In the genomic region with DNA sequence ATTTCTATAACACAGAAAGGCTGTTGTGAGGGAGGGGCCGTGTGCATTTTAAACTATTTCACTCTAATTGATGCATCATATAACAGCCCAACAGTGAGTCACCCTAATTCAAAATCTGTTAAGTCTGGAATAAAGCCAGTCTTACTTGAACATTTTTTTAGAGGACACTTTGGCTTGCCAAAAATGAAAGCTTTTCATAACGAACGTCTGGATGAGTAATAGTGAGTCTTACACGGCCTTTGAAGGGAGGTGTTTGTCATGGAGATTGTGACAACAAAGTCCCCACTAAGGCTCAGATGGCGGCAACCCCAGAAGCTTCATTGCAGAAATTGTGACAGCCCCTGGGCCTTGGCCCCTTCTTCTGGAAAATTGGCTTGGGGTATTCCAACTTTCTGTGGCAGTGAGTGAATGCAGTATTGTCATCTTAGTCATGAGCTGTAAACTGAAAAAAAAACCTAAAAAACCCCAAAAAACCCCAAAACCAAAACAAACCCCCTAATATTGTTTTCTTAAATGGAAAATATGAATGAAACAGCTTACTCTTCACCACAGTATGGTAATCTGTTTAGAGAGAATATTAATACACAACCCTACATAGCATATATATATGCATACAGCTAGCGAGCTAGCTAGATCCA, we compare ENCODE assay signal across 10 cellular contexts.
DNase-seq lines count a peak whose midpoint lies in the region; ATAC-seq, FAIRE-seq and TF ChIP-seq lines count a peak whose summit lies in the region.
"Had no signal": no experiment of that assay in that cellular context is flagged by ENCODE, and none has a peak within 500 bp of the region (broad histone marks: within the 10 kb centered on the region; RNA-seq: fewer than 3 reads in every experiment).

No MANE protein-coding gene starts in this region.

- DNase-seq in A549 (ENCODE audit: low read depth in 1 of 2, low spot score in 1 of 2) (peak; percentile 50 to 67), SJSA1 (ENCODE audit: low read depth in 1 of 2, low spot score in 2 of 2) (peak; percentile 87 to 94), hepatocyte (ENCODE audit: low spot score) (peak; percentile 25), NCI-H2196 treated with DMSO at 0.1 percent for 48 hours (lab: John Stamatoyannopoulos, UW; ENCODE audit: unreplicated experiment) (no peak)
- peak; percentile 69 to 76 for DNase-seq in stimulated activated CD4-positive, alpha-beta T cell treated with anti-CD3 and anti-CD28 coated beads, Interleukin-1b, Interleukin-23, amount 100 ng/mL, for 4 hours (ENCODE audit: low read depth in 2 of 2)

- no peak for TF ChIP-seq EP300 in A549 (IDR thresholded peaks at IDR 0.05)

- H3K9me2 ChIP-seq in hepatocyte (replicated peaks; ENCODE audit: insufficient read depth), result no peaks in the 10 kb centered on the region

- peaks cover 30% of the 10 kb centered on the region for H3K36me3 ChIP-seq in SJSA1
- H3K36me3 ChIP-seq in hepatocyte (replicated peaks; ENCODE audit: insufficient read depth, low read depth), result no peaks in the 10 kb centered on the region
- H3K36me3 ChIP-seq: ovary had no signal

- no peaks in the 10 kb centered on the region for H3K79me2 ChIP-seq in hepatocyte

- H3K27me3 Mint-ChIP-seq in activated naive CD8-positive, alpha-beta T cell, result no peaks in the 10 kb centered on the region

- TF ChIP-seq CTCF in A549 (IDR thresholded peaks at IDR 0.05) (no peak), hepatocyte (IDR thresholded peaks at IDR 0.05; ENCODE audit: poor library complexity) (no peak)

- no peak overlapping the region for H2AFZ ChIP-seq in hepatocyte

- no peaks in the 10 kb centered on the region for H3K9me3 Mint-ChIP-seq in activated naive CD8-positive, alpha-beta T cell (ENCODE audit: low read depth)

- H3K4me2 ChIP-seq in A549 (peak overlapping the region; percentile 52), hepatocyte (peak overlapping the region; percentile 13)

- H3K4me1 Mint-ChIP-seq in activated naive CD8-positive, alpha-beta T cell (ENCODE audit: low read depth), result peaks cover 32% of the 10 kb centered on the region

- H3K27me3 ChIP-seq in SJSA1 (replicated peaks) (no peaks in the 10 kb centered on the region), hepatocyte (no peaks in the 10 kb centered on the region)
- H3K27me3 ChIP-seq: ovary had no signal

- 11% methylated on average over 6 of the region's 6 CpGs for WGBS in A549 (ENCODE audit: missing lambda C conversion rate)
- WGBS in hepatocyte (ENCODE audit: low lambda C conversion rate, missing lambda C conversion rate), result 61% methylated on average over 6 of the region's 6 CpGs

- H3K36me3 Mint-ChIP-seq in activated naive CD8-positive, alpha-beta T cell, result no peaks in the 10 kb centered on the region

- ATAC-seq in A549 (peak; percentile 70 to 75; a peak in 5 of 6 replicates), GM19025 (IDR thresholded peaks at IDR 0.05; ENCODE audit: low read depth, unreplicated experiment) (peak; percentile 72), HG03135 (IDR thresholded peaks at IDR 0.05; ENCODE audit: unreplicated experiment) (peak; percentile 79)

- TF ChIP-seq RAD21 in A549 (conservative IDR thresholded peaks at IDR 0.05 in 1 of 2, IDR thresholded peaks at IDR 0.05 in 1 of 2), result no peak

- H4K20me1 ChIP-seq in hepatocyte (ENCODE audit: insufficient read depth, poor library complexity, severe bottlenecking), result no peaks in the 10 kb centered on the region

- FAIRE-seq in A549 (lab: Jason Lieb, UNC), result no peak
- FAIRE-seq: G401.6 had no signal

- CTCF ChIA-PET in A549 (lab: Yijun Ruan, JAX), result interaction anchor here (0.7 to 4.5 kb wide), 6 partner anchors 8 to 303 kb away, joined by 3 to 55 read pairs (median 3); no protein-coding TSS in a partner anchor

- H3K9me3 ChIP-seq in A549, result no peaks in the 10 kb centered on the region
- no peaks in the 10 kb centered on the region for H3K9me3 ChIP-seq in SJSA1 (replicated peaks)
- no peaks in the 10 kb centered on the region for H3K9me3 ChIP-seq in hepatocyte (ENCODE audit: low read depth)
- H3K9me3 ChIP-seq: ovary had no signal

- POLR2A ChIA-PET in A549 (lab: Yijun Ruan, JAX), result no interaction called here

- H3K4me3 ChIP-seq in A549 (no peak overlapping the region), SJSA1 (peak overlapping the region; percentile 13), hepatocyte (no peak overlapping the region)
- H3K4me3 ChIP-seq: ovary had no signal

- H3K4me1 ChIP-seq in A549 (peaks cover 29% of the 10 kb centered on the region), SJSA1 (replicated peaks) (peaks cover 43% of the 10 kb centered on the region), hepatocyte (ENCODE audit: insufficient read depth) (no peaks in the 10 kb centered on the region)

- peak overlapping the region; percentile 95 for H3K27ac Mint-ChIP-seq in activated naive CD8-positive, alpha-beta T cell

- H3K4me3 Mint-ChIP-seq in activated naive CD8-positive, alpha-beta T cell, result peak overlapping the region; percentile 66

- H3K27ac ChIP-seq in A549 (peak overlapping the region in 1 of 2 experiments; percentile 3; a peak in 1 of 6 replicates), SJSA1 (peak overlapping the region; percentile 96), hepatocyte (peak overlapping the region; percentile 6)
- H3K27ac ChIP-seq: ovary had no signal

- no peak for TF ChIP-seq POLR2A in A549 (IDR thresholded peaks at IDR 0.05; ENCODE audit: low read length)

TF ChIP-seq in A549, 52 proteins besides CTCF, POLR2A, EP300 and RAD21:
- peak; percentile 78 for TF ChIP-seq JUNB (IDR thresholded peaks at IDR 0.05)
- peak; percentile 64; the same call in 1 of the 2 replicates for TF ChIP-seq FOSL2 (IDR thresholded peaks at IDR 0.05)
- TF ChIP-seq FOSL2 (CRISPR knock-in tag; IDR thresholded peaks at IDR 0.05), result peak; percentile 83
- no peak for TF ChIP-seq EHMT2 (IDR thresholded peaks at IDR 0.05; ENCODE audit: low read depth)
- peak; percentile 50; the same call in 1 of the 2 replicates for TF ChIP-seq GATA3 (IDR thresholded peaks at IDR 0.05; ENCODE audit: borderline replicate concordance)
TF ChIP-seq in A549: peak in this region for 3.
